ENCODE assay signal across 35 cellular contexts in genomic region chr11:58192229-58192628, GRCh38. TPM values are rescaled to one million over a fixed set of nuclear protein-coding genes. Genes with fewer than 3 reads are reported as not detected.
"Had no signal": no experiment of that assay in that cellular context is flagged by ENCODE, and none has a peak within 500 bp of the region (broad histone marks: within the 10 kb centered on the region; RNA-seq: fewer than 3 reads in every experiment).

No MANE protein-coding gene starts in this region.

- DNase-seq: activated CD4-positive, alpha-beta T cell treated with anti-CD3 and anti-CD28 coated beads for 36 hours; activated CD4-positive, CD25-positive, alpha-beta regulatory T cell; activated CD8-positive, alpha-beta memory T cell treated with anti-CD3 and anti-CD28 coated beads, Interleukin-2, amount 10 ng/mL, durations not matched to agents 7 days and 5 days; activated CD8-positive, alpha-beta T cell treated with anti-CD3 and anti-CD28 coated beads, Interleukin-2, amount 10 ng/mL, durations not matched to agents 7 days and 5 days; activated effector memory CD4-positive, alpha-beta T cell treated with Interleukin-2 at 50 U/mL for 16 hours; activated naive CD4-positive, alpha-beta T cell treated with Interleukin-2 at 50 U/mL for 16 hours; aorta; body of pancreas; effector memory CD8-positive, alpha-beta T cell; foreskin keratinocyte; heart left ventricle; kidney glomerular epithelial cell; left ventricle myocardium inferior; mesendoderm; right lobe of liver; stimulated activated CD4-positive, alpha-beta T cell treated with anti-CD3 and anti-CD28 coated beads, Interleukin-4, amount 100 ng/mL, for 24 hours; stimulated activated naive CD8-positive, alpha-beta T cell treated with anti-CD3 and anti-CD28 coated beads, Interleukin-15, amount 100 ng/mL, for 72 hours; substantia nigra; T-helper 1 cell; upper lobe of left lung had no signal

- H3K4me3 ChIP-seq: body of pancreas, coronary artery, esophagus muscularis mucosa, heart left ventricle, left ventricle myocardium inferior, lung, right lobe of liver, upper lobe of left lung, vagina had no signal

- H3K36me3 Mint-ChIP-seq: activated CD8-positive, alpha-beta memory T cell treated with anti-CD3 and anti-CD28 coated beads, Interleukin-2, amount 10 ng/mL, durations not matched to agents 7 days and 5 days; activated naive CD8-positive, alpha-beta T cell; stimulated activated effector memory CD8-positive, alpha-beta T cell treated with anti-CD3 and anti-CD28 coated beads, Interleukin-12 subunit alpha, Interleukin-12 subunit beta, amount 100 ng/mL, for 72 hours had no signal

- H3K27ac ChIP-seq: body of pancreas, coronary artery, esophagus muscularis mucosa, foreskin keratinocyte, heart left ventricle, left ventricle myocardium inferior, right lobe of liver, upper lobe of left lung, vagina had no signal

- H3K27me3 Mint-ChIP-seq: activated CD8-positive, alpha-beta memory T cell treated with anti-CD3 and anti-CD28 coated beads, Interleukin-2, amount 10 ng/mL, durations not matched to agents 7 days and 5 days; activated naive CD8-positive, alpha-beta T cell; progenitor cell of endocrine pancreas; stimulated activated naive CD8-positive, alpha-beta T cell treated with anti-CD3 and anti-CD28 coated beads, Interleukin-15, amount 100 ng/mL, for 72 hours had no signal

- H3K4me1 Mint-ChIP-seq: activated CD4-positive, alpha-beta T cell treated with anti-CD3 and anti-CD28 coated beads for 36 hours; activated CD8-positive, alpha-beta memory T cell treated with anti-CD3 and anti-CD28 coated beads, Interleukin-2, amount 10 ng/mL, durations not matched to agents 7 days and 5 days; nephron; stimulated activated effector memory CD8-positive, alpha-beta T cell treated with anti-CD3 and anti-CD28 coated beads, Interleukin-12 subunit alpha, Interleukin-12 subunit beta, amount 100 ng/mL, for 72 hours; stimulated activated naive CD8-positive, alpha-beta T cell treated with anti-CD3 and anti-CD28 coated beads, Interleukin-15, amount 100 ng/mL, for 72 hours had no signal

- H3K36me3 ChIP-seq: esophagus muscularis mucosa, heart left ventricle, left ventricle myocardium inferior, right lobe of liver, upper lobe of left lung, vagina had no signal

- H3K4me1 ChIP-seq: body of pancreas, esophagus muscularis mucosa, foreskin keratinocyte, heart left ventricle, right lobe of liver, upper lobe of left lung, vagina had no signal

- H3K9me3 ChIP-seq: body of pancreas, right lobe of liver, vagina had no signal

- H3K9me3 Mint-ChIP-seq: effector memory CD8-positive, alpha-beta T cell; nephron; stimulated activated effector memory CD8-positive, alpha-beta T cell treated with anti-CD3 and anti-CD28 coated beads, Interleukin-12 subunit alpha, Interleukin-12 subunit beta, amount 100 ng/mL, for 72 hours; stimulated activated naive CD8-positive, alpha-beta T cell treated with anti-CD3 and anti-CD28 coated beads, Interleukin-15, amount 100 ng/mL, for 72 hours; T-helper 2 cell treated with Interferon-gamma antibody and Interleukin-4, amounts not matched to agents 5 μg/mL and 100 μg/mL, for 36 hours had no signal

- H3K27ac Mint-ChIP-seq: activated CD4-positive, alpha-beta T cell treated with anti-CD3 and anti-CD28 coated beads for 36 hours; activated CD8-positive, alpha-beta memory T cell treated with anti-CD3 and anti-CD28 coated beads, Interleukin-2, amount 10 ng/mL, durations not matched to agents 7 days and 5 days; activated CD8-positive, alpha-beta T cell treated with anti-CD3 and anti-CD28 coated beads, Interleukin-2, amount 10 ng/mL, durations not matched to agents 7 days and 5 days; activated naive CD8-positive, alpha-beta T cell; effector memory CD8-positive, alpha-beta T cell; nephron; progenitor cell of endocrine pancreas; stimulated activated effector memory CD8-positive, alpha-beta T cell treated with anti-CD3 and anti-CD28 coated beads, Interleukin-12 subunit alpha, Interleukin-12 subunit beta, amount 100 ng/mL, for 72 hours; stimulated activated naive CD8-positive, alpha-beta T cell treated with anti-CD3 and anti-CD28 coated beads, Interleukin-15, amount 100 ng/mL, for 72 hours; T-helper 2 cell treated with Interferon-gamma antibody and Interleukin-4, amounts not matched to agents 5 μg/mL and 100 μg/mL, for 36 hours had no signal

- H3K4me3 Mint-ChIP-seq: activated CD4-positive, alpha-beta T cell treated with anti-CD3 and anti-CD28 coated beads for 36 hours; activated CD8-positive, alpha-beta memory T cell treated with anti-CD3 and anti-CD28 coated beads, Interleukin-2, amount 10 ng/mL, durations not matched to agents 7 days and 5 days; activated CD8-positive, alpha-beta T cell treated with anti-CD3 and anti-CD28 coated beads, Interleukin-2, amount 10 ng/mL, durations not matched to agents 7 days and 5 days; activated naive CD8-positive, alpha-beta T cell; effector memory CD8-positive, alpha-beta T cell; nephron; stimulated activated effector memory CD8-positive, alpha-beta T cell treated with anti-CD3 and anti-CD28 coated beads, Interleukin-12 subunit alpha, Interleukin-12 subunit beta, amount 100 ng/mL, for 72 hours; stimulated activated naive CD8-positive, alpha-beta T cell treated with anti-CD3 and anti-CD28 coated beads, Interleukin-15, amount 100 ng/mL, for 72 hours; T-helper 2 cell treated with Interferon-gamma antibody and Interleukin-4, amounts not matched to agents 5 μg/mL and 100 μg/mL, for 36 hours had no signal

- H3K27me3 ChIP-seq: body of pancreas, esophagus muscularis mucosa, foreskin keratinocyte, heart left ventricle, right lobe of liver, upper lobe of left lung, vagina had no signal

RNA-seq across cellular contexts. Expression of gene OR9Q2, which starts 3.4 kb away (rescaled TPM):
- total RNA-seq: activated CD4-positive, alpha-beta T cell treated with anti-CD3 and anti-CD28 coated beads for 36 hours; activated CD8-positive, alpha-beta memory T cell treated with anti-CD3 and anti-CD28 coated beads, Interleukin-2, amount 10 ng/mL, durations not matched to agents 7 days and 5 days; activated CD8-positive, alpha-beta T cell treated with anti-CD3 and anti-CD28 coated beads, Interleukin-2, amount 10 ng/mL, durations not matched to agents 7 days and 5 days; aorta; body of pancreas; esophagus muscularis mucosa; foreskin keratinocyte; heart left ventricle; left ventricle myocardium inferior; lung; mononuclear cell; osteoblast; progenitor cell of endocrine pancreas; renal cortical epithelial cell; right lobe of liver; upper lobe of left lung; vagina had no signal
- polyA plus RNA-seq: adipose tissue, aorta, foreskin keratinocyte, heart left ventricle, lung, thymus had no signal

RNA-seq across cellular contexts. Expression of gene OR1S2, which starts 11.7 kb away (rescaled TPM):
- total RNA-seq: activated CD4-positive, alpha-beta T cell treated with anti-CD3 and anti-CD28 coated beads for 36 hours; activated CD8-positive, alpha-beta memory T cell treated with anti-CD3 and anti-CD28 coated beads, Interleukin-2, amount 10 ng/mL, durations not matched to agents 7 days and 5 days; activated CD8-positive, alpha-beta T cell treated with anti-CD3 and anti-CD28 coated beads, Interleukin-2, amount 10 ng/mL, durations not matched to agents 7 days and 5 days; aorta; body of pancreas; esophagus muscularis mucosa; foreskin keratinocyte; heart left ventricle; left ventricle myocardium inferior; lung; mononuclear cell; osteoblast; progenitor cell of endocrine pancreas; renal cortical epithelial cell; right lobe of liver; skeletal muscle tissue; upper lobe of left lung; vagina had no signal
- polyA plus RNA-seq: adipose tissue, aorta, foreskin keratinocyte, heart left ventricle, lung had no signal

RNA-seq across cellular contexts. Expression of gene OR1S1, which starts 20.3 kb away (rescaled TPM):
- total RNA-seq: activated CD4-positive, alpha-beta T cell treated with anti-CD3 and anti-CD28 coated beads for 36 hours; activated CD8-positive, alpha-beta memory T cell treated with anti-CD3 and anti-CD28 coated beads, Interleukin-2, amount 10 ng/mL, durations not matched to agents 7 days and 5 days; activated CD8-positive, alpha-beta T cell treated with anti-CD3 and anti-CD28 coated beads, Interleukin-2, amount 10 ng/mL, durations not matched to agents 7 days and 5 days; aorta; body of pancreas; esophagus muscularis mucosa; foreskin keratinocyte; heart left ventricle; left ventricle myocardium inferior; lung; mononuclear cell; osteoblast; progenitor cell of endocrine pancreas; renal cortical epithelial cell; right lobe of liver; vagina had no signal
- polyA plus RNA-seq: adipose tissue, aorta, foreskin keratinocyte, heart left ventricle, lung, thymus had no signal

RNA-seq across cellular contexts. Expression of gene OR10Q1, which starts 36.5 kb away (rescaled TPM):
- total RNA-seq: activated CD4-positive, alpha-beta T cell treated with anti-CD3 and anti-CD28 coated beads for 36 hours; activated CD8-positive, alpha-beta memory T cell treated with anti-CD3 and anti-CD28 coated beads, Interleukin-2, amount 10 ng/mL, durations not matched to agents 7 days and 5 days; activated CD8-positive, alpha-beta T cell treated with anti-CD3 and anti-CD28 coated beads, Interleukin-2, amount 10 ng/mL, durations not matched to agents 7 days and 5 days; aorta; body of pancreas; esophagus muscularis mucosa; foreskin keratinocyte; heart left ventricle; left ventricle myocardium inferior; lung; mononuclear cell; osteoblast; progenitor cell of endocrine pancreas; renal cortical epithelial cell; right lobe of liver; skeletal muscle tissue; upper lobe of left lung; vagina had no signal
- polyA plus RNA-seq: aorta, foreskin keratinocyte, heart left ventricle, thymus had no signal
